In the genomic region with DNA sequence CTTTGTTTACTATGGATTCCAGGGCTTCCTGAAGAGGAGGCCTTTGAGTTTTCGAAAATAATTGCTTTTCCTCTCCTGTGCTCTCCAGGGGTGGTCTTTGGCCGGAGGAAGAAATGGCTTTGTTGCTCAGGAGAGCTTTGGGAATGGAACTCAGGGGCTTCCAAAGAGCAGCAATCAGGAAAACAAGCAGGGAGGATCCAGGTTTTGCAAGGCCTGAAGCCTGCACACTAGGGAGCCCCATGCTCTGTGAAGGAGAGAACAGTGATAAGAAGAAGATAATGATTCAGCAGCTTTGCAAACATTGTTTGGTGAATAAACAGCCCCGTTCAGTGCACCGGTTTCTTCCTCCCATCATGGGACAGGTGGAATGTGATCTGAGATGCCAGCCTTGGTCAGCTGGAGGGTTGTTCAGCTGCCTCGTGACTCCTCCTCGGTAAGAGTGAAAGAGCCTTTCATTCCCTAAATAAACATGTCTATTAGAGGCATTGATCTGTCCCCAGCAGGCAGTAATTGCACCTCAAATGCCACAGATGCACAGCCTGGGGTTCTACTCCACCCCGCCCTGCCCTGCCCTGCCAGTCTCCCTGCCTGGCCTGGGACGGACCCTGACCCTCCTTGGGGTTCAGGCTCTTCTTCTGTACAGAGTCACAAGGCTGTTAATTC, we compare ENCODE assay signal across 1 cellular context.
A peak's percentile ranks its signal among the peaks of the same experiment; 100 is the strongest.
TF ChIP-seq lines count a peak whose summit lies in the region.

No MANE protein-coding gene starts in this region.

TF ChIP-seq in HepG2, 621 proteins besides CTCF, POLR2A, EP300 and RAD21 (continued from another document and continues in another):
- TF ChIP-seq, protein P1, sequence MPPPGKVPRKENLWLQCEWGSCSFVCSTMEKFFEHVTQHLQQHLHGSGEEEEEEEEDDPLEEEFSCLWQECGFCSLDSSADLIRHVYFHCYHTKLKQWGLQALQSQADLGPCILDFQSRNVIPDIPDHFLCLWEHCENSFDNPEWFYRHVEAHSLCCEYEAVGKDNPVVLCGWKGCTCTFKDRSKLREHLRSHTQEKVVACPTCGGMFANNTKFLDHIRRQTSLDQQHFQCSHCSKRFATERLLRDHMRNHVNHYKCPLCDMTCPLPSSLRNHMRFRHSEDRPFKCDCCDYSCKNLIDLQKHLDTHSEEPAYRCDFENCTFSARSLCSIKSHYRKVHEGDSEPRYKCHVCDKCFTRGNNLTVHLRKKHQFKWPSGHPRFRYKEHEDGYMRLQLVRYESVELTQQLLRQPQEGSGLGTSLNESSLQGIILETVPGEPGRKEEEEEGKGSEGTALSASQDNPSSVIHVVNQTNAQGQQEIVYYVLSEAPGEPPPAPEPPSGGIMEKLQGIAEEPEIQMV (CRISPR knock-in tag; IDR thresholded peaks at IDR 0.05; ENCODE audit: low read depth) = peak; percentile 41; the same call in 1 of the 2 replicates
- TF ChIP-seq HDAC2 (CRISPR knock-in tag; IDR thresholded peaks at IDR 0.05) (peak; percentile 93), CENPX (CRISPR knock-in tag; IDR thresholded peaks at IDR 0.05) (no peak), NFKB2 (CRISPR knock-in tag; IDR thresholded peaks at IDR 0.05; ENCODE audit: borderline replicate concordance) (0 out of 2 replicates have a peak, but pooled peaks have one; percentile 25), FOSL1 (CRISPR knock-in tag; IDR thresholded peaks at IDR 0.05; ENCODE audit: borderline replicate concordance) (peak; percentile 72; the same call in 1 of the 2 replicates), PPARG (CRISPR knock-in tag; conservative IDR thresholded peaks at IDR 0.05) (peak; percentile 80), ZNF136 (CRISPR knock-in tag; IDR thresholded peaks at IDR 0.05; ENCODE audit: low read depth) (no peak), SRSF4 (IDR thresholded peaks at IDR 0.05; ENCODE audit: low read depth, low read length, poor library complexity, severe bottlenecking) (no peak), SIN3B (IDR thresholded peaks at IDR 0.05; ENCODE audit: low read length) (no peak), LCORL (IDR thresholded peaks at IDR 0.05) (0 out of 2 replicates have a peak, but pooled peaks have one; percentile 57), LCORL (CRISPR knock-in tag; IDR thresholded peaks at IDR 0.05) (peak; percentile 94), BORCS8-MEF2B (CRISPR knock-in tag; IDR thresholded peaks at IDR 0.05) (0 out of 2 replicates have a peak, but pooled peaks have one; percentile 26), ZNF768 (CRISPR knock-in tag; IDR thresholded peaks at IDR 0.05) (no peak), MEIS2 (CRISPR knock-in tag; IDR thresholded peaks at IDR 0.05) (peak; percentile 92), KLF16 (CRISPR knock-in tag; IDR thresholded peaks at IDR 0.05) (peak in 1 of 2 experiments; percentile 91; a peak in 2 of 4 replicates), SKI (IDR thresholded peaks at IDR 0.05; ENCODE audit: partially characterized antibody) (peak; percentile 46), RNF2 (conservative IDR thresholded peaks at IDR 0.05; ENCODE audit: low read depth) (no peak), ZBTB7B (CRISPR knock-in tag; IDR thresholded peaks at IDR 0.05) (peak; percentile 88), SP5 (CRISPR knock-in tag; IDR thresholded peaks at IDR 0.05; ENCODE audit: borderline replicate concordance, low read depth) (peak; percentile 77), ZNF33A (CRISPR knock-in tag; IDR thresholded peaks at IDR 0.05; ENCODE audit: borderline replicate concordance) (no peak), FOXK1 (CRISPR knock-in tag; IDR thresholded peaks at IDR 0.05; ENCODE audit: borderline replicate concordance, low read depth) (peak; percentile 74), KAT2B (IDR thresholded peaks at IDR 0.05; ENCODE audit: borderline replicate concordance, low read depth, low read length) (peak; percentile 12; the same call in 1 of the 2 replicates), ZFP90 (CRISPR knock-in tag; IDR thresholded peaks at IDR 0.05; ENCODE audit: borderline replicate concordance) (peak; percentile 67; the same call in 1 of the 2 replicates)
- TF ChIP-seq, protein P2, sequence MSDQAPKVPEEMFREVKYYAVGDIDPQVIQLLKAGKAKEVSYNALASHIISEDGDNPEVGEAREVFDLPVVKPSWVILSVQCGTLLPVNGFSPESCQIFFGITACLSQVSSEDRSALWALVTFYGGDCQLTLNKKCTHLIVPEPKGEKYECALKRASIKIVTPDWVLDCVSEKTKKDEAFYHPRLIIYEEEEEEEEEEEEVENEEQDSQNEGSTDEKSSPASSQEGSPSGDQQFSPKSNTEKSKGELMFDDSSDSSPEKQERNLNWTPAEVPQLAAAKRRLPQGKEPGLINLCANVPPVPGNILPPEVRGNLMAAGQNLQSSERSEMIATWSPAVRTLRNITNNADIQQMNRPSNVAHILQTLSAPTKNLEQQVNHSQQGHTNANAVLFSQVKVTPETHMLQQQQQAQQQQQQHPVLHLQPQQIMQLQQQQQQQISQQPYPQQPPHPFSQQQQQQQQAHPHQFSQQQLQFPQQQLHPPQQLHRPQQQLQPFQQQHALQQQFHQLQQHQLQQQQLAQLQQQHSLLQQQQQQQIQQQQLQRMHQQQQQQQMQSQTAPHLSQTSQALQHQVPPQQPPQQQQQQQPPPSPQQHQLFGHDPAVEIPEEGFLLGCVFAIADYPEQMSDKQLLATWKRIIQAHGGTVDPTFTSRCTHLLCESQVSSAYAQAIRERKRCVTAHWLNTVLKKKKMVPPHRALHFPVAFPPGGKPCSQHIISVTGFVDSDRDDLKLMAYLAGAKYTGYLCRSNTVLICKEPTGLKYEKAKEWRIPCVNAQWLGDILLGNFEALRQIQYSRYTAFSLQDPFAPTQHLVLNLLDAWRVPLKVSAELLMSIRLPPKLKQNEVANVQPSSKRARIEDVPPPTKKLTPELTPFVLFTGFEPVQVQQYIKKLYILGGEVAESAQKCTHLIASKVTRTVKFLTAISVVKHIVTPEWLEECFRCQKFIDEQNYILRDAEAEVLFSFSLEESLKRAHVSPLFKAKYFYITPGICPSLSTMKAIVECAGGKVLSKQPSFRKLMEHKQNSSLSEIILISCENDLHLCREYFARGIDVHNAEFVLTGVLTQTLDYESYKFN (CRISPR knock-in tag; conservative IDR thresholded peaks at IDR 0.05) = peak; percentile 93
- TF ChIP-seq, protein P3, sequence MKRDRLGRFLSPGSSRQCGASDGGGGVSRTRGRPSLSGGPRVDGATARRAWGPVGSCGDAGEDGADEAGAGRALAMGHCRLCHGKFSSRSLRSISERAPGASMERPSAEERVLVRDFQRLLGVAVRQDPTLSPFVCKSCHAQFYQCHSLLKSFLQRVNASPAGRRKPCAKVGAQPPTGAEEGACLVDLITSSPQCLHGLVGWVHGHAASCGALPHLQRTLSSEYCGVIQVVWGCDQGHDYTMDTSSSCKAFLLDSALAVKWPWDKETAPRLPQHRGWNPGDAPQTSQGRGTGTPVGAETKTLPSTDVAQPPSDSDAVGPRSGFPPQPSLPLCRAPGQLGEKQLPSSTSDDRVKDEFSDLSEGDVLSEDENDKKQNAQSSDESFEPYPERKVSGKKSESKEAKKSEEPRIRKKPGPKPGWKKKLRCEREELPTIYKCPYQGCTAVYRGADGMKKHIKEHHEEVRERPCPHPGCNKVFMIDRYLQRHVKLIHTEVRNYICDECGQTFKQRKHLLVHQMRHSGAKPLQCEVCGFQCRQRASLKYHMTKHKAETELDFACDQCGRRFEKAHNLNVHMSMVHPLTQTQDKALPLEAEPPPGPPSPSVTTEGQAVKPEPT (CRISPR knock-in tag; IDR thresholded peaks at IDR 0.05; ENCODE audit: low read depth) = 0 out of 2 replicates have a peak, but pooled peaks have one; percentile 30
- TF ChIP-seq, protein P4, sequence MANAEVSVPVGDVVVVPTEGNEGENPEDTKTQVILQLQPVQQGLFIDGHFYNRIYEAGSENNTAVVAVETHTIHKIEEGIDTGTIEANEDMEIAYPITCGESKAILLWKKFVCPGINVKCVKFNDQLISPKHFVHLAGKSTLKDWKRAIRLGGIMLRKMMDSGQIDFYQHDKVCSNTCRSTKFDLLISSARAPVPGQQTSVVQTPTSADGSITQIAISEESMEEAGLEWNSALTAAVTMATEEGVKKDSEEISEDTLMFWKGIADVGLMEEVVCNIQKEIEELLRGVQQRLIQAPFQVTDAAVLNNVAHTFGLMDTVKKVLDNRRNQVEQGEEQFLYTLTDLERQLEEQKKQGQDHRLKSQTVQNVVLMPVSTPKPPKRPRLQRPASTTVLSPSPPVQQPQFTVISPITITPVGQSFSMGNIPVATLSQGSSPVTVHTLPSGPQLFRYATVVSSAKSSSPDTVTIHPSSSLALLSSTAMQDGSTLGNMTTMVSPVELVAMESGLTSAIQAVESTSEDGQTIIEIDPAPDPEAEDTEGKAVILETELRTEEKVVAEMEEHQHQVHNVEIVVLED (CRISPR knock-in tag; IDR thresholded peaks at IDR 0.05; ENCODE audit: borderline replicate concordance) = no peak; the same call in 1 of the 2 replicates
- TF ChIP-seq, protein P5, sequence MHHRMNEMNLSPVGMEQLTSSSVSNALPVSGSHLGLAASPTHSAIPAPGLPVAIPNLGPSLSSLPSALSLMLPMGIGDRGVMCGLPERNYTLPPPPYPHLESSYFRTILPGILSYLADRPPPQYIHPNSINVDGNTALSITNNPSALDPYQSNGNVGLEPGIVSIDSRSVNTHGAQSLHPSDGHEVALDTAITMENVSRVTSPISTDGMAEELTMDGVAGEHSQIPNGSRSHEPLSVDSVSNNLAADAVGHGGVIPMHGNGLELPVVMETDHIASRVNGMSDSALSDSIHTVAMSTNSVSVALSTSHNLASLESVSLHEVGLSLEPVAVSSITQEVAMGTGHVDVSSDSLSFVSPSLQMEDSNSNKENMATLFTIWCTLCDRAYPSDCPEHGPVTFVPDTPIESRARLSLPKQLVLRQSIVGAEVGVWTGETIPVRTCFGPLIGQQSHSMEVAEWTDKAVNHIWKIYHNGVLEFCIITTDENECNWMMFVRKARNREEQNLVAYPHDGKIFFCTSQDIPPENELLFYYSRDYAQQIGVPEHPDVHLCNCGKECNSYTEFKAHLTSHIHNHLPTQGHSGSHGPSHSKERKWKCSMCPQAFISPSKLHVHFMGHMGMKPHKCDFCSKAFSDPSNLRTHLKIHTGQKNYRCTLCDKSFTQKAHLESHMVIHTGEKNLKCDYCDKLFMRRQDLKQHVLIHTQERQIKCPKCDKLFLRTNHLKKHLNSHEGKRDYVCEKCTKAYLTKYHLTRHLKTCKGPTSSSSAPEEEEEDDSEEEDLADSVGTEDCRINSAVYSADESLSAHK (CRISPR knock-in tag; IDR thresholded peaks at IDR 0.05; ENCODE audit: borderline replicate concordance) = no peak
- TF ChIP-seq, protein P6, sequence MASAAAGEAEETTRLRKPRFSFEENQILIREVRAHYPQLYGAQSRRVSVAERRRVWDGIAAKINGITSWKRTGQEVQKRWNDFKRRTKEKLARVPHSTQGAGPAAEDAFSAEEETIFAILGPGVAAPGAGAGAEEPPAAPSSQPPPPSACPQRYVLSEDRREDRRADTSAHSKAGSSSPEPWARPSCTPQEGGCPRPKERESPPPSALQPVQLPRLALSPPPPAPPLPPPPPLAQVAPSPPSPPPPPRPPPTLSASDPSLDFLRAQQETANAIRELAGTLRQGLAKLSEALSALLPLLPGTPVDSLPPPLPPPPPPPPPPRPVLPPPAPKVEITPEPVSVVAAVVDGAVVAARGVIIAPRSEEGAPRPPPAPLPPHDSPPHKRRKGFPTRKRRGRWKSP (CRISPR knock-in tag; IDR thresholded peaks at IDR 0.05) = peak; percentile 73; the same call in 1 of the 2 replicates
- TF ChIP-seq, protein P7, sequence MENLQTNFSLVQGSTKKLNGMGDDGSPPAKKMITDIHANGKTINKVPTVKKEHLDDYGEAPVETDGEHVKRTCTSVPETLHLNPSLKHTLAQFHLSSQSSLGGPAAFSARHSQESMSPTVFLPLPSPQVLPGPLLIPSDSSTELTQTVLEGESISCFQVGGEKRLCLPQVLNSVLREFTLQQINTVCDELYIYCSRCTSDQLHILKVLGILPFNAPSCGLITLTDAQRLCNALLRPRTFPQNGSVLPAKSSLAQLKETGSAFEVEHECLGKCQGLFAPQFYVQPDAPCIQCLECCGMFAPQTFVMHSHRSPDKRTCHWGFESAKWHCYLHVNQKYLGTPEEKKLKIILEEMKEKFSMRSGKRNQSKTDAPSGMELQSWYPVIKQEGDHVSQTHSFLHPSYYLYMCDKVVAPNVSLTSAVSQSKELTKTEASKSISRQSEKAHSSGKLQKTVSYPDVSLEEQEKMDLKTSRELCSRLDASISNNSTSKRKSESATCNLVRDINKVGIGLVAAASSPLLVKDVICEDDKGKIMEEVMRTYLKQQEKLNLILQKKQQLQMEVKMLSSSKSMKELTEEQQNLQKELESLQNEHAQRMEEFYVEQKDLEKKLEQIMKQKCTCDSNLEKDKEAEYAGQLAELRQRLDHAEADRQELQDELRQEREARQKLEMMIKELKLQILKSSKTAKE (CRISPR knock-in tag; IDR thresholded peaks at IDR 0.05; ENCODE audit: borderline replicate concordance) = peak; percentile 64; the same call in 1 of the 2 replicates
- TF ChIP-seq, protein P8, sequence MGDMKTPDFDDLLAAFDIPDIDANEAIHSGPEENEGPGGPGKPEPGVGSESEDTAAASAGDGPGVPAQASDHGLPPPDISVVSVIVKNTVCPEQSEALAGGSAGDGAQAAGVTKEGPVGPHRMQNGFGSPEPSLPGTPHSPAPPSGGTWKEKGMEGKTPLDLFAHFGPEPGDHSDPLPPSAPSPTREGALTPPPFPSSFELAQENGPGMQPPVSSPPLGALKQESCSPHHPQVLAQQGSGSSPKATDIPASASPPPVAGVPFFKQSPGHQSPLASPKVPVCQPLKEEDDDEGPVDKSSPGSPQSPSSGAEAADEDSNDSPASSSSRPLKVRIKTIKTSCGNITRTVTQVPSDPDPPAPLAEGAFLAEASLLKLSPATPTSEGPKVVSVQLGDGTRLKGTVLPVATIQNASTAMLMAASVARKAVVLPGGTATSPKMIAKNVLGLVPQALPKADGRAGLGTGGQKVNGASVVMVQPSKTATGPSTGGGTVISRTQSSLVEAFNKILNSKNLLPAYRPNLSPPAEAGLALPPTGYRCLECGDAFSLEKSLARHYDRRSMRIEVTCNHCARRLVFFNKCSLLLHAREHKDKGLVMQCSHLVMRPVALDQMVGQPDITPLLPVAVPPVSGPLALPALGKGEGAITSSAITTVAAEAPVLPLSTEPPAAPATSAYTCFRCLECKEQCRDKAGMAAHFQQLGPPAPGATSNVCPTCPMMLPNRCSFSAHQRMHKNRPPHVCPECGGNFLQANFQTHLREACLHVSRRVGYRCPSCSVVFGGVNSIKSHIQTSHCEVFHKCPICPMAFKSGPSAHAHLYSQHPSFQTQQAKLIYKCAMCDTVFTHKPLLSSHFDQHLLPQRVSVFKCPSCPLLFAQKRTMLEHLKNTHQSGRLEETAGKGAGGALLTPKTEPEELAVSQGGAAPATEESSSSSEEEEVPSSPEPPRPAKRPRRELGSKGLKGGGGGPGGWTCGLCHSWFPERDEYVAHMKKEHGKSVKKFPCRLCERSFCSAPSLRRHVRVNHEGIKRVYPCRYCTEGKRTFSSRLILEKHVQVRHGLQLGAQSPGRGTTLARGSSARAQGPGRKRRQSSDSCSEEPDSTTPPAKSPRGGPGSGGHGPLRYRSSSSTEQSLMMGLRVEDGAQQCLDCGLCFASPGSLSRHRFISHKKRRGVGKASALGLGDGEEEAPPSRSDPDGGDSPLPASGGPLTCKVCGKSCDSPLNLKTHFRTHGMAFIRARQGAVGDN (CRISPR knock-in tag; IDR thresholded peaks at IDR 0.05) = peak; percentile 82
- TF ChIP-seq, protein P9, sequence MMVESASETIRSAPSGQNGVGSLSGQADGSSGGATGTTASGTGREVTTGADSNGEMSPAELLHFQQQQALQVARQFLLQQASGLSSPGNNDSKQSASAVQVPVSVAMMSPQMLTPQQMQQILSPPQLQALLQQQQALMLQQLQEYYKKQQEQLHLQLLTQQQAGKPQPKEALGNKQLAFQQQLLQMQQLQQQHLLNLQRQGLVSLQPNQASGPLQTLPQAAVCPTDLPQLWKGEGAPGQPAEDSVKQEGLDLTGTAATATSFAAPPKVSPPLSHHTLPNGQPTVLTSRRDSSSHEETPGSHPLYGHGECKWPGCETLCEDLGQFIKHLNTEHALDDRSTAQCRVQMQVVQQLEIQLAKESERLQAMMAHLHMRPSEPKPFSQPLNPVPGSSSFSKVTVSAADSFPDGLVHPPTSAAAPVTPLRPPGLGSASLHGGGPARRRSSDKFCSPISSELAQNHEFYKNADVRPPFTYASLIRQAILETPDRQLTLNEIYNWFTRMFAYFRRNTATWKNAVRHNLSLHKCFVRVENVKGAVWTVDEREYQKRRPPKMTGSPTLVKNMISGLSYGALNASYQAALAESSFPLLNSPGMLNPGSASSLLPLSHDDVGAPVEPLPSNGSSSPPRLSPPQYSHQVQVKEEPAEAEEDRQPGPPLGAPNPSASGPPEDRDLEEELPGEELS (CRISPR knock-in tag; IDR thresholded peaks at IDR 0.05) = peak; percentile 96
